ENCODE assay signal across 15 cellular contexts in genomic region chr10:30963994-30964930, GRCh38.
A peak's percentile ranks its signal among the peaks of the same experiment; 100 is the strongest.
DNase-seq lines count a peak whose midpoint lies in the region; ATAC-seq and TF ChIP-seq lines count a peak whose summit lies in the region.
"Had no signal": no experiment of that assay in that cellular context is flagged by ENCODE, and none has a peak within 500 bp of the region (broad histone marks: within the 10 kb centered on the region; RNA-seq: fewer than 3 reads in every experiment).

No MANE protein-coding gene starts in this region.

- H3K36me3 ChIP-seq in left lung (no peaks in the 10 kb centered on the region), mammary epithelial cell (ENCODE audit: insufficient read depth, low read length) (no peaks in the 10 kb centered on the region)

- in situ Hi-C loops in mammary epithelial cell (cut with MboI; ENCODE audit: low sequenced_read_pairs in 2 of 2) = no loop called here

- H3K4me3 Mint-ChIP-seq in natural killer cell treated with Interleukin-12 subunit alpha and Interleukin-12 subunit beta and Interleukin-15 and Interleukin-18, amount 100 ng/mL, for 72 hours = no peak overlapping the region
- no peak overlapping the region for H3K4me3 Mint-ChIP-seq in natural killer cell
- H3K4me3 Mint-ChIP-seq in T-helper 1 cell treated with Interleukin-12 subunit alpha and Interleukin-12 subunit beta and Interleukin-4 antibody, amounts not matched to agents 30 μg/mL and 1 μg/mL, for 36 hours = no peak overlapping the region
- H3K4me3 Mint-ChIP-seq: activated naive CD4-positive, alpha-beta T cell treated with anti-CD3 and anti-CD28 coated beads, Interleukin-2, amount 10 ng/mL, durations not matched to agents 7 days and 5 days had no signal

- no peak overlapping the region for H3K4me3 ChIP-seq in left lung
- H3K4me3 ChIP-seq in mammary epithelial cell (replicated peaks in 1 of 3; ENCODE audit: insufficient read depth in 1 of 3, low read depth in 2 of 3, low read length in 3 of 3) = no peak overlapping the region

- H4K20me1 ChIP-seq in mammary epithelial cell (ENCODE audit: insufficient read depth, low read length) = no peaks in the 10 kb centered on the region

- ATAC-seq in natural killer cell treated with Interleukin-12 subunit alpha and Interleukin-12 subunit beta and Interleukin-15 and Interleukin-18, amount 100 ng/mL, for 72 hours = no peak
- no peak for ATAC-seq in natural killer cell
- ATAC-seq in left lung = peak; percentile 17
- ATAC-seq in GM19452 (IDR thresholded peaks at IDR 0.05; ENCODE audit: unreplicated experiment) = no peak
- ATAC-seq in GM19328 (IDR thresholded peaks at IDR 0.05; ENCODE audit: unreplicated experiment) = no peak
- ATAC-seq: foreskin keratinocyte had no signal

- peaks cover 6 to 40% of the 10 kb centered on the region in 2 donors for H3K4me1 ChIP-seq in left lung
- H3K4me1 ChIP-seq in mammary epithelial cell (ENCODE audit: insufficient read depth, low read length) = no peaks in the 10 kb centered on the region
- H3K4me1 ChIP-seq: foreskin keratinocyte, parathyroid adenoma had no signal

- dilution Hi-C loops in mammary epithelial cell (cut with HindIII; ENCODE audit: low sequenced_read_pairs) = no loop called here

- intact Hi-C loops in natural killer cell (cut with micrococcal nuclease) = no loop called here
- intact Hi-C loops in left lung (cut with DNase I) = no loop called here
- intact Hi-C loops in mammary epithelial cell (cut with micrococcal nuclease) = no loop called here

- WGBS in mammary epithelial cell (ENCODE audit: low coverage, missing lambda C conversion rate) = 67% methylated on average over 6 of the region's 6 CpGs

- H3K79me2 ChIP-seq in mammary epithelial cell (ENCODE audit: insufficient read depth, low read length) = no peaks in the 10 kb centered on the region
- H3K79me2 ChIP-seq: parathyroid adenoma had no signal

- H3K9me3 ChIP-seq in left lung (no peaks in the 10 kb centered on the region), mammary epithelial cell (replicated peaks; ENCODE audit: insufficient read depth, low read length) (no peaks in the 10 kb centered on the region)

- BruUV-seq in mammary epithelial cell (replicated peaks; lab: Mats Ljungman, UMichigan) = no TSS peak

- CTCF ChIA-PET in mammary epithelial cell (lab: Charles Lee; ENCODE audit: low non-redundant PET) = no interaction called here

- no peaks in the 10 kb centered on the region for H3K27me3 ChIP-seq in left lung
- no peaks in the 10 kb centered on the region for H3K27me3 ChIP-seq in mammary epithelial cell (ENCODE audit: insufficient read depth, low read length)
- H3K27me3 ChIP-seq: foreskin keratinocyte had no signal

- peaks cover 5% of the 10 kb centered on the region for H3K36me3 Mint-ChIP-seq in natural killer cell treated with Interleukin-12 subunit alpha and Interleukin-12 subunit beta and Interleukin-15 and Interleukin-18, amount 100 ng/mL, for 72 hours
- no peaks in the 10 kb centered on the region for H3K36me3 Mint-ChIP-seq in natural killer cell
- H3K36me3 Mint-ChIP-seq in T-helper 1 cell treated with Interleukin-12 subunit alpha and Interleukin-12 subunit beta and Interleukin-4 antibody, amounts not matched to agents 30 μg/mL and 1 μg/mL, for 36 hours (ENCODE audit: low read depth) = peaks cover 4% of the 10 kb centered on the region
- H3K36me3 Mint-ChIP-seq: activated naive CD4-positive, alpha-beta T cell treated with anti-CD3 and anti-CD28 coated beads, Interleukin-2, amount 10 ng/mL, durations not matched to agents 7 days and 5 days had no signal

- no peak for DNase-seq in natural killer cell treated with Interleukin-12 subunit alpha and Interleukin-12 subunit beta and Interleukin-15 and Interleukin-18, amount 100 ng/mL, for 72 hours (ENCODE audit: low spot score)
- DNase-seq in natural killer cell = no peak
- no peak for DNase-seq in left lung
- no peak for DNase-seq in stimulated activated CD4-positive, alpha-beta T cell treated with anti-CD3 and anti-CD28 coated beads, Interleukin-4, amount 100 ng/mL, for 4 hours
- DNase-seq in mammary epithelial cell = no peak
- DNase-seq: activated CD4-positive, alpha-beta T cell treated with anti-CD3 and anti-CD28 coated beads, Interleukin-2, amount 50 U/mL, for 48 hours; activated naive CD4-positive, alpha-beta T cell treated with anti-CD3 and anti-CD28 coated beads, Interleukin-2, amount 10 ng/mL, durations not matched to agents 7 days and 5 days; DMS79; foreskin keratinocyte; midbrain; NCI-H2081 treated with DMSO at 0.1 percent for 48 hours had no signal

- H3K27me3 Mint-ChIP-seq in natural killer cell treated with Interleukin-12 subunit alpha and Interleukin-12 subunit beta and Interleukin-15 and Interleukin-18, amount 100 ng/mL, for 72 hours = no peaks in the 10 kb centered on the region
- H3K27me3 Mint-ChIP-seq in natural killer cell (ENCODE audit: low read depth in 2 of 2) = no peaks in the 10 kb centered on the region
- no peaks in the 10 kb centered on the region for H3K27me3 Mint-ChIP-seq in T-helper 1 cell treated with Interleukin-12 subunit alpha and Interleukin-12 subunit beta and Interleukin-4 antibody, amounts not matched to agents 30 μg/mL and 1 μg/mL, for 36 hours (ENCODE audit: low read depth)
- H3K27me3 Mint-ChIP-seq: activated naive CD4-positive, alpha-beta T cell treated with anti-CD3 and anti-CD28 coated beads, Interleukin-2, amount 10 ng/mL, durations not matched to agents 7 days and 5 days had no signal

- peak overlapping the region; percentile 4 to 6 for H3K27ac Mint-ChIP-seq in natural killer cell treated with Interleukin-12 subunit alpha and Interleukin-12 subunit beta and Interleukin-15 and Interleukin-18, amount 100 ng/mL, for 72 hours
- H3K27ac Mint-ChIP-seq in natural killer cell = peak overlapping the region in 1 of 2 donors; percentile 29
- peak overlapping the region; percentile 65 for H3K27ac Mint-ChIP-seq in T-helper 1 cell treated with Interleukin-12 subunit alpha and Interleukin-12 subunit beta and Interleukin-4 antibody, amounts not matched to agents 30 μg/mL and 1 μg/mL, for 36 hours
- H3K27ac Mint-ChIP-seq: activated naive CD4-positive, alpha-beta T cell treated with anti-CD3 and anti-CD28 coated beads, Interleukin-2, amount 10 ng/mL, durations not matched to agents 7 days and 5 days had no signal

- H3K27ac ChIP-seq in left lung = peak overlapping the region in 1 of 2 donors; percentile 60
- no peak overlapping the region for H3K27ac ChIP-seq in mammary epithelial cell (ENCODE audit: insufficient read depth, low read depth, low read length)
- H3K27ac ChIP-seq: foreskin keratinocyte, parathyroid adenoma had no signal

- TF ChIP-seq CTCF in natural killer cell (IDR thresholded peaks at IDR 0.05) (no peak), left lung (IDR thresholded peaks at IDR 0.05) (no peak), mammary epithelial cell (conservative IDR thresholded peaks at IDR 0.05 in 1 of 2, IDR thresholded peaks at IDR 0.05 in 1 of 2; ENCODE audit: extremely low read depth in 1 of 2, insufficient read depth in 1 of 2, low read depth in 1 of 2, low read length in 2 of 2) (no peak)

- H3K4me1 Mint-ChIP-seq in natural killer cell treated with Interleukin-12 subunit alpha and Interleukin-12 subunit beta and Interleukin-15 and Interleukin-18, amount 100 ng/mL, for 72 hours (ENCODE audit: low read depth in 2 of 2) = peaks cover 0 to 6% of the 10 kb centered on the region in 2 donors
- H3K4me1 Mint-ChIP-seq in natural killer cell = peaks cover 7% of the 10 kb centered on the region in 2 donors
- peaks cover 6% of the 10 kb centered on the region for H3K4me1 Mint-ChIP-seq in T-helper 1 cell treated with Interleukin-12 subunit alpha and Interleukin-12 subunit beta and Interleukin-4 antibody, amounts not matched to agents 30 μg/mL and 1 μg/mL, for 36 hours (ENCODE audit: low read depth)

- H3K9me3 Mint-ChIP-seq in natural killer cell treated with Interleukin-12 subunit alpha and Interleukin-12 subunit beta and Interleukin-15 and Interleukin-18, amount 100 ng/mL, for 72 hours = no peaks in the 10 kb centered on the region
- H3K9me3 Mint-ChIP-seq in natural killer cell = no peaks in the 10 kb centered on the region
- peaks cover 3% of the 10 kb centered on the region for H3K9me3 Mint-ChIP-seq in T-helper 1 cell treated with Interleukin-12 subunit alpha and Interleukin-12 subunit beta and Interleukin-4 antibody, amounts not matched to agents 30 μg/mL and 1 μg/mL, for 36 hours
- H3K9me3 Mint-ChIP-seq: activated naive CD4-positive, alpha-beta T cell treated with anti-CD3 and anti-CD28 coated beads, Interleukin-2, amount 10 ng/mL, durations not matched to agents 7 days and 5 days had no signal

- no peak overlapping the region for H3K4me2 ChIP-seq in mammary epithelial cell (ENCODE audit: insufficient read depth, low read depth, low read length)

- H2AFZ ChIP-seq in mammary epithelial cell (ENCODE audit: low read depth, low read length) = no peak overlapping the region
- H2AFZ ChIP-seq: parathyroid adenoma had no signal

- no peak overlapping the region for H3K9ac ChIP-seq in mammary epithelial cell (ENCODE audit: insufficient read depth, low read length)
- H3K9ac ChIP-seq: parathyroid adenoma had no signal
